Comparison of ENCODE assay signal across 8 cellular contexts in the genomic region with DNA sequence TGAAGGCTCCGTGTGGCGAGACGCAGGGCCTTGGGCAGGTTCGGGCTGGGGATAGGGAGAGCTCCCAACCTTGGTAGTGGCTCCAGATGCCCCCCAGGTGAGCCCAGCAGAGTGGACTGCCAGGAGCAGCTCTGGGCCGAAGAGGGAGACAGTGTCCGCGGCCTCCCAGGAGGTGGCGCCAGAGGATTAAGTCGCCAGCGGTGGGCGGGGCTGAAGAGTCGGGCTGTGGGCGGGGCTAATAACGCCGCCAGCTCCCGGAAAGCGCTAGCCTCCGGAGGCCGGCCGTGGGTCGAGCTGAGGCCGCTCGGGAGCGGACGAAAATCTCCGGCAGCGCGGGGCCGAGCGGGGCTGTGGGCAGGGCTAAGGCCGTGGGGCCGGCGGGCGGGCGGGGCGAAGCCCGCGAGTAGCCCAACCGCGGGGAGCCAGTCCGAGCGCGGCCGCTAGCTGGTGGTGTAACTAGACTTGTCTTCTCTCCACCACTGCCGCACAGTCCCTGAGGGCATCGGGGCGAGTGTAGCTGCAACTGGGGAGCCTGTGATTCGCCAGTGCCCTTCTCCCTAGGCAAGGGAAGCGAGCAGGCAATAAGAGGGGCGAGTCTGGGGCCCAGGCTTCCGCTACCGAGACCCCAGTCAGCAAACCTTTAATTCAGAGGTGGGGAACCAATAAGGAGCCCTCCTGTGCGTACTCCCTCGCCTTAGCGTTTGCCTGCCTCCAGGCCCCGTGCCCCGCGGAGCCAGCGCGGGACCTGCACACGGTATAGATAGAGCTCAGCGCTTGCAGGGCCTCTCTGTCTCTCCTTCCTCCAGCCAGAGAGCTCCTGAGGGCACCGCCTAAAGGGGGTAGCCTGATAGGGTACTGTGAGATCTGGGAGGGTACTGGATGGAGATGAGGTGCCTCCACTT. TPM values are rescaled to one million over a fixed set of nuclear protein-coding genes. Genes with fewer than 3 reads are reported as not detected.
DNase-seq lines count a peak whose midpoint lies in the region; ATAC-seq and TF ChIP-seq lines count a peak whose summit lies in the region.

No MANE protein-coding gene starts in this region.

- H3K27ac ChIP-seq in gastroesophageal sphincter (peak overlapping the region; percentile 22 to 88 (median 86)), suprapubic skin (peak overlapping the region; percentile 46)

- TF ChIP-seq EP300 in gastroesophageal sphincter (IDR thresholded peaks at IDR 0.05), result no peak
- TF ChIP-seq EP300 in suprapubic skin (IDR thresholded peaks at IDR 0.05), result no peak

- in situ Hi-C loops in SK-MEL-5 (cut with HindIII; ENCODE audit: low pct_unique_long_range_greater_than_20kb, low sequenced_read_pairs), result no loop called here

- H3K4me1 ChIP-seq in gastroesophageal sphincter, result peaks cover 0 to 36% (median 9%) of the 10 kb centered on the region in 3 donors
- peaks cover 8% of the 10 kb centered on the region for H3K4me1 ChIP-seq in suprapubic skin

- CTCF ChIA-PET in activated naive CD4-positive, alpha-beta T cell treated with anti-CD3 and anti-CD28 coated beads, Interleukin-2, amount 10 ng/mL, durations not matched to agents 7 days and 5 days (lab: Charles Lee), result interaction anchor here (0.5 to 6.8 kb wide), 45 partner anchors 8 to 1971 kb away, joined by 3 to 155 read pairs (median 4); a partner anchor contains a TSS

- H3K27me3 Mint-ChIP-seq in HFFc6 (ENCODE audit: insufficient read depth), result peaks cover 21% of the 10 kb centered on the region
- H3K27me3 Mint-ChIP-seq in activated naive CD4-positive, alpha-beta T cell treated with anti-CD3 and anti-CD28 coated beads, Interleukin-2, amount 10 ng/mL, durations not matched to agents 7 days and 5 days, result peaks cover 22% of the 10 kb centered on the region

- peak overlapping the region; percentile 45; the same call in 1 of the 2 replicates for H3K4me3 ChIP-seq in GM08714 (ENCODE audit: low read length)
- peak overlapping the region; percentile 25 to 59 for H3K4me3 ChIP-seq in gastroesophageal sphincter
- H3K4me3 ChIP-seq in suprapubic skin, result peak overlapping the region; percentile 64

- peak; percentile 92 for DNase-seq in HFFc6
- DNase-seq in NAMALWA (ENCODE audit: low spot score), result peak; percentile 78
- DNase-seq in SK-MEL-5 (ENCODE audit: low read depth, low spot score), result peak; percentile 92
- peak; percentile 93 for DNase-seq in activated naive CD4-positive, alpha-beta T cell treated with anti-CD3 and anti-CD28 coated beads, Interleukin-2, amount 10 ng/mL, durations not matched to agents 7 days and 5 days
- peak in 55 of 56 donors; percentile 65 to 95 (median 87) for DNase-seq in nucleus accumbens (lab: John Stamatoyannopoulos, UW)
- DNase-seq in suprapubic skin (ENCODE audit: low spot score in 2 of 2), result peak; percentile 95 to 97

- H3K9me3 Mint-ChIP-seq in HFFc6, result no peaks in the 10 kb centered on the region
- no peaks in the 10 kb centered on the region for H3K9me3 Mint-ChIP-seq in activated naive CD4-positive, alpha-beta T cell treated with anti-CD3 and anti-CD28 coated beads, Interleukin-2, amount 10 ng/mL, durations not matched to agents 7 days and 5 days

- H3K9me3 ChIP-seq in gastroesophageal sphincter (no peaks in the 10 kb centered on the region), suprapubic skin (no peaks in the 10 kb centered on the region)

- TF ChIP-seq CTCF in HFFc6 (IDR thresholded peaks at IDR 0.05), result peak; percentile 92
- TF ChIP-seq CTCF in gastroesophageal sphincter (IDR thresholded peaks at IDR 0.05), result peak in 3 of 4 experiments; percentile 91 to 95 (median 93)
- TF ChIP-seq CTCF in suprapubic skin (IDR thresholded peaks at IDR 0.05), result peak; percentile 83 to 91

- H3K27me3 ChIP-seq in gastroesophageal sphincter (no peaks in the 10 kb centered on the region), suprapubic skin (no peaks in the 10 kb centered on the region)

- TF ChIP-seq POLR2A in gastroesophageal sphincter (IDR thresholded peaks at IDR 0.05) (peak in 1 of 2 donors; percentile 24), suprapubic skin (IDR thresholded peaks at IDR 0.05) (no peak)

- H3K27ac Mint-ChIP-seq in HFFc6, result 0 out of 2 replicates have a peak overlapping the region, but pooled peaks have one; percentile 40
- H3K27ac Mint-ChIP-seq in activated naive CD4-positive, alpha-beta T cell treated with anti-CD3 and anti-CD28 coated beads, Interleukin-2, amount 10 ng/mL, durations not matched to agents 7 days and 5 days, result no peak overlapping the region

- peak overlapping the region; percentile 81 for H3K4me3 Mint-ChIP-seq in HFFc6
- H3K4me3 Mint-ChIP-seq in activated naive CD4-positive, alpha-beta T cell treated with anti-CD3 and anti-CD28 coated beads, Interleukin-2, amount 10 ng/mL, durations not matched to agents 7 days and 5 days, result peak overlapping the region; percentile 71

- H3K36me3 ChIP-seq in gastroesophageal sphincter, result no peaks in the 10 kb centered on the region
- no peaks in the 10 kb centered on the region for H3K36me3 ChIP-seq in suprapubic skin

- peak; percentile 99 for ATAC-seq in gastroesophageal sphincter

- peaks cover 21% of the 10 kb centered on the region; the same call in 1 of the 2 replicates for H3K4me1 Mint-ChIP-seq in HFFc6 (ENCODE audit: low read depth)
- H3K4me1 Mint-ChIP-seq in activated naive CD4-positive, alpha-beta T cell treated with anti-CD3 and anti-CD28 coated beads, Interleukin-2, amount 10 ng/mL, durations not matched to agents 7 days and 5 days, result peaks cover 5% of the 10 kb centered on the region

- WGBS in gastroesophageal sphincter (ENCODE audit: low coverage in 1 of 2), 2 donors, result 0% methylated on average over 1 to 12 of the region's 63 CpGs
- under 1% methylated on average over 44 of the region's 63 CpGs for WGBS in suprapubic skin

- no peaks in the 10 kb centered on the region for H3K36me3 Mint-ChIP-seq in HFFc6 (ENCODE audit: low read depth)
- H3K36me3 Mint-ChIP-seq in activated naive CD4-positive, alpha-beta T cell treated with anti-CD3 and anti-CD28 coated beads, Interleukin-2, amount 10 ng/mL, durations not matched to agents 7 days and 5 days, result no peaks in the 10 kb centered on the region

RNA-seq across cellular contexts. Expression of a gene that starts 14.4 kb away (rescaled TPM):
- total RNA-seq in HFFc6 (2021; fragmentation: NEBNext Ultra II Directional; extraction: Animal tissue kit (Norgen Biotek cat#: 25700)), result under 1 TPM; 0.02 to 0.14 (median 0.06) TPM
- 0.11 and 0.40 TPM in 2 replicates for total RNA-seq in SK-MEL-5 (2014; rRNA removed; shearing (Covaris generic))
- 0.27 and 0.52 TPM in 2 replicates for polyA plus RNA-seq in SK-MEL-5 (2015; cell fraction: cytosol; rRNA removed)
- 0.45 and 0.62 TPM in 2 replicates for polyA plus RNA-seq in SK-MEL-5 (2015; cell fraction: nucleus; rRNA removed)
- total RNA-seq in gastroesophageal sphincter (under 1 TPM; 0.37 to 0.81 (median 0.73) TPM), suprapubic skin (under 1 TPM; 0.04 to 0.59 (median 0.15) TPM)

Comparison
In these comparisons a context has a peak if more than half of its experiments do, and no peak if none do; other contexts are left out.
1. Peak in every context shown above with its lines: DNase-seq, ATAC-seq, H3K4me3 ChIP-seq and H3K27ac ChIP-seq.